11 cellular contexts compared by ENCODE assay signal in genomic region chr9:131475956-131476776, GRCh38. TPM values are rescaled to one million over a fixed set of nuclear protein-coding genes. Genes with fewer than 3 reads are reported as not detected.
DNase-seq lines count a peak whose midpoint lies in the region; ATAC-seq, FAIRE-seq and TF ChIP-seq lines count a peak whose summit lies in the region.
"Had no signal": no experiment of that assay in that cellular context is flagged by ENCODE, and none has a peak within 500 bp of the region (broad histone marks: within the 10 kb centered on the region; RNA-seq: fewer than 3 reads in every experiment).

No MANE protein-coding gene starts in this region.

- no TSS peak for BruUV-seq in A673 (replicated peaks; lab: Mats Ljungman, UMichigan)

- peaks cover 96% of the 10 kb centered on the region for H3K36me3 ChIP-seq in A673 (ENCODE audit: insufficient read depth, low read length, poor library complexity, severe bottlenecking)
- peaks cover 32 to 95% of the 10 kb centered on the region in 2 experiments for H3K36me3 ChIP-seq in HEK293 (ENCODE audit: control insufficient read depth in 2 of 2, insufficient read depth in 1 of 2, low read length in 2 of 2)
- H3K36me3 ChIP-seq in brain microvascular endothelial cell (replicated peaks): peaks cover 92% of the 10 kb centered on the region
- peaks cover 48 to 68% of the 10 kb centered on the region in 2 donors for H3K36me3 ChIP-seq in kidney (ENCODE audit: control insufficient read depth in 1 of 2, insufficient read depth in 2 of 2, low read length in 2 of 2)
- H3K36me3 ChIP-seq in effector memory CD4-positive, alpha-beta T cell (ENCODE audit: control insufficient read depth, insufficient read depth, low read length): peaks cover 90% of the 10 kb centered on the region

- peak; percentile 44; the same call in 1 of the 2 replicates for TF ChIP-seq CTCF in A673 (conservative IDR thresholded peaks at IDR 0.05; ENCODE audit: low read depth, low read length)
- no peak for TF ChIP-seq CTCF in HEK293 (tag by site-specific recombination; IDR thresholded peaks at IDR 0.05)
- TF ChIP-seq CTCF in brain microvascular endothelial cell (IDR thresholded peaks at IDR 0.05; ENCODE audit: low read depth, low read length, missing control alignments): peak; percentile 60
- TF ChIP-seq CTCF in kidney (IDR thresholded peaks at IDR 0.05; ENCODE audit: borderline replicate concordance, extremely low read depth, insufficient read depth): no peak

- no peak for FAIRE-seq in kidney (lab: Jason Lieb, UNC)

- no peak overlapping the region for H3K9ac ChIP-seq in kidney (ENCODE audit: low read length in 2 of 2)

- H3K4me3 ChIP-seq in A673 (ENCODE audit: low read depth, low read length, poor library complexity, severe bottlenecking) (no peak overlapping the region), HEK293 (ENCODE audit: low read depth, low read length) (no peak overlapping the region), brain microvascular endothelial cell (ENCODE audit: low read depth, low read length) (no peak overlapping the region), kidney (ENCODE audit: low read length in 2 of 2) (no peak overlapping the region)
- H3K4me3 ChIP-seq in effector memory CD4-positive, alpha-beta T cell (ENCODE audit: insufficient read depth, low read depth, low read length, poor library complexity, severe bottlenecking): no peak overlapping the region

- in situ Hi-C loops in brain microvascular endothelial cell (cut with HindIII; ENCODE audit: low pct_ligation_motif_present, low sequenced_read_pairs): no loop called here

- no peak for DNase-seq in A673 (ENCODE audit: low spot score)
- no peak for DNase-seq in brain microvascular endothelial cell
- DNase-seq in kidney: peak; percentile 64
- DNase-seq in NCI-H1436 (lab: John Stamatoyannopoulos, UW): no peak
- no peak for DNase-seq in effector memory CD4-positive, alpha-beta T cell
- DNase-seq in UCSD-AML1 (lab: John Stamatoyannopoulos, UW; ENCODE audit: unreplicated experiment): no peak
- DNase-seq: CD4-positive, alpha-beta memory T cell had no signal

- no peaks in the 10 kb centered on the region for H3K9me3 ChIP-seq in A673 (ENCODE audit: low read depth, low read length, poor library complexity, severe bottlenecking)
- H3K9me3 ChIP-seq in HEK293 (ENCODE audit: control insufficient read depth, insufficient read depth, low read depth, low read length): no peaks in the 10 kb centered on the region
- H3K9me3 ChIP-seq in kidney (ENCODE audit: control insufficient read depth in 1 of 2, low read length in 2 of 2): no peaks in the 10 kb centered on the region
- no peaks in the 10 kb centered on the region for H3K9me3 ChIP-seq in effector memory CD4-positive, alpha-beta T cell (ENCODE audit: control insufficient read depth, low read length)
- H3K9me3 ChIP-seq: neutrophil had no signal

- H3K4me1 ChIP-seq in A673 (ENCODE audit: insufficient read depth, low read length, poor library complexity, severe bottlenecking) (no peaks in the 10 kb centered on the region), HEK293 (ENCODE audit: control insufficient read depth, insufficient read depth, low read length) (no peaks in the 10 kb centered on the region), kidney (ENCODE audit: control insufficient read depth in 1 of 2, insufficient read depth in 1 of 2, low read depth in 1 of 2, low read length in 2 of 2) (peaks cover 0 to 8% of the 10 kb centered on the region in 2 donors)
- no peaks in the 10 kb centered on the region for H3K4me1 ChIP-seq in effector memory CD4-positive, alpha-beta T cell (ENCODE audit: control insufficient read depth, insufficient read depth, low read length, poor library complexity, severe bottlenecking)

- intact Hi-C loops in A673 (cut with micrococcal nuclease; ENCODE audit: unreplicated experiment) (no loop called here), kidney (cut with DNase I) (no loop called here)

- no peak for ATAC-seq in GM21360 (IDR thresholded peaks at IDR 0.05; ENCODE audit: unreplicated experiment)
- ATAC-seq: activated naive CD4-positive, alpha-beta T cell treated with anti-CD3 and anti-CD28 coated beads, Interleukin-2, amount 50 U/mL, for 72 hours had no signal

- CTCF ChIA-PET in A673 (lab: Charles Lee) (interaction anchor here (1.0 kb wide), 1 partner anchor 126 kb away, joined by 4 read pairs; no protein-coding TSS in a partner anchor), HEK293 (lab: Yijun Ruan, JAX) (interaction anchor here (0.5 to 2.8 kb wide), 8 partner anchors 9 to 1675 kb away, joined by 3 to 12 read pairs (median 3); no protein-coding TSS in a partner anchor)

- POLR2A ChIA-PET in A673 (lab: Charles Lee; ENCODE audit: low non-redundant PET): no interaction called here
- POLR2A ChIA-PET in HEK293 (lab: Yijun Ruan, JAX): no interaction called here

- H3K27ac ChIP-seq in A673 (ENCODE audit: low read depth, low read length, poor library complexity, severe bottlenecking) (no peak overlapping the region), HEK293 (ENCODE audit: extremely low read depth, low read depth, low read length) (no peak overlapping the region), brain microvascular endothelial cell (no peak overlapping the region), kidney (ENCODE audit: low read depth in 2 of 2, low read length in 2 of 2) (peak overlapping the region in 1 of 2 donors; percentile 28)
- no peak overlapping the region for H3K27ac ChIP-seq in effector memory CD4-positive, alpha-beta T cell (ENCODE audit: insufficient read depth, low read length, poor library complexity, severe bottlenecking)
- H3K27ac ChIP-seq: neutrophil had no signal

- no peaks in the 10 kb centered on the region for H3K27me3 ChIP-seq in A673 (replicated peaks; ENCODE audit: insufficient read depth, low read depth, low read length, poor library complexity)
- H3K27me3 ChIP-seq in brain microvascular endothelial cell (replicated peaks): no peaks in the 10 kb centered on the region
- H3K27me3 ChIP-seq in effector memory CD4-positive, alpha-beta T cell (replicated peaks; ENCODE audit: control insufficient read depth, insufficient read depth, low read length, poor library complexity, severe bottlenecking): no peaks in the 10 kb centered on the region
- H3K27me3 ChIP-seq: neutrophil had no signal

TF ChIP-seq in HEK293, 187 proteins besides CTCF, POLR2A, EP300 and RAD21:
- TF ChIP-seq PRDM1 (tag by site-specific recombination; IDR thresholded peaks at IDR 0.05) (no peak), ZNF600 (tag by site-specific recombination; IDR thresholded peaks at IDR 0.05) (peak; percentile 8; the same call in 1 of the 2 replicates)

RNA-seq across cellular contexts. Expression of gene POMT1, which starts 26.6 kb away (rescaled TPM):
- total RNA-seq in A673 (2021) (39.6 and 41.7 TPM in 2 replicates), kidney (36.5 TPM)
- polyA plus RNA-seq in kidney (ENCODE audit: insufficient read depth, low read depth, low replicate concordance): 32.3 TPM

RNA-seq across cellular contexts. Expression of gene UCK1, which starts 54.9 kb away (rescaled TPM):
- 48.0 and 51.6 TPM in 2 replicates for total RNA-seq in A673 (2021)
- total RNA-seq in kidney: 31.3 TPM
- polyA plus RNA-seq in kidney (ENCODE audit: insufficient read depth, low read depth, low replicate concordance): 34.6 TPM

Comparison
In these comparisons a context has a peak if more than half of its experiments do, and no peak if none do; other contexts are left out.
1. CTCF ChIP-seq: peak in A673 (single experiment) and brain microvascular endothelial cell (single experiment); none in HEK293 (single experiment) and kidney (single experiment).